Comparison of ENCODE assay signal across 14 cellular contexts in the genomic region with DNA sequence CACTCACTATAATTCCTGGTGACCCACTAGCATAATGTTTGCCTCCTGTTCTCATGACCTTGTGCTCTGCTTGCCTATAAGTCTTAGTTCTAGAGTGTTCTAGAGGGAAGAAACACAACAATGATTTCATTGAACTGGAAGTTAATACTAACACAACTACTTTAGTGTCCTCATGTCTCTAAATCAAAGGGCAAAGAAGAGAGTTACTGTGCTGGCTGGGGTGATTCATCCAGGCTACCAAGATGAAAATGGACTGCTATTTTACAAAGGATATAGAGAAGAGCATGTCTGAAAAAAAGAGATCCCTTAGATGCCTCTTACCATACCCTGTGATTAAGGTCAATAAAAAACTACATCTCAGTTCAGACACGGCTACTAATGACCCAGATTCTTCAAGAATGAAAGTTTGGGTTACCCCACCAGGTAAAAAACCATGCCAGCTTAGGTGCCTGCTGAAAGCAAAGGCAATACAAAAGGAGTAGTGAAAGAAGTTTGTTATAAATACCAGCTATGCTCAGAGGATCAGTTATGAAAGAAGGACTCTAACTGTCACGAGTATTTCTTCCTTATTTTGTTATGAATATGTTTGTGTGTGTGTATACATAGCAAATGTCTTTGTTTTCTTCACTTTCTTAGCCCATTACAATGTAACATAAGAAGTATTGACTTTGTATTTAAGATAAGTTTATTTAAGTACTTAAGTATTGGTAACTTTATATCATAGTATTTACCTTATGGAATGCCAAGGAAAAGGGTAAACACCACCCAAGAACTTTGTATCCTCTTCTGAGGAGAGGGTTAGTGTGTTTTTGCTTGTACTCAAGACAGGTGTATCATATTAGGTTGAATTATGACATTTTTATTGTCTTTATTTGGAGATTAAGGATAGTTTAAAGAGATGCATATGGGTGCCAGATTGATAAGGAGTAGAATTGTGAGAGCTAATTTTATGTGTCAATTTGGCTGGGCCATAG.
DNase-seq lines count a peak whose midpoint lies in the region; ATAC-seq and TF ChIP-seq lines count a peak whose summit lies in the region.
"Had no signal": no experiment of that assay in that cellular context is flagged by ENCODE, and none has a peak within 500 bp of the region (broad histone marks: within the 10 kb centered on the region; RNA-seq: fewer than 3 reads in every experiment).

No MANE protein-coding gene starts in this region.

- no peak overlapping the region for H3K27ac ChIP-seq in neural progenitor cell
- H3K27ac ChIP-seq: VCaP had no signal

- H3K27ac Mint-ChIP-seq in activated T-helper 17 cell treated with anti-CD3 and anti-CD28 coated beads, Interleukin-2, amount 50 U/mL, for 72 hours: peak overlapping the region; percentile 47
- no peak overlapping the region for H3K27ac Mint-ChIP-seq in neural progenitor cell

- H3K36me3 ChIP-seq in neural progenitor cell: no peaks in the 10 kb centered on the region
- H3K36me3 ChIP-seq: BE2C, spleen had no signal

- no peak overlapping the region for H3K4me3 ChIP-seq in neural progenitor cell
- H3K4me3 ChIP-seq: spleen had no signal

- H3K79me2 ChIP-seq in neural progenitor cell (ENCODE audit: low read depth): no peaks in the 10 kb centered on the region

- H4K20me1 ChIP-seq in neural progenitor cell (ENCODE audit: low read depth): no peaks in the 10 kb centered on the region

- no peaks in the 10 kb centered on the region for H3K27me3 Mint-ChIP-seq in activated T-helper 17 cell treated with anti-CD3 and anti-CD28 coated beads, Interleukin-2, amount 50 U/mL, for 72 hours
- peaks cover 2% of the 10 kb centered on the region for H3K27me3 Mint-ChIP-seq in neural progenitor cell (ENCODE audit: insufficient read depth, low read depth)

- H3K9me3 Mint-ChIP-seq in activated T-helper 17 cell treated with anti-CD3 and anti-CD28 coated beads, Interleukin-2, amount 50 U/mL, for 72 hours: peaks cover 8% of the 10 kb centered on the region
- H3K9me3 Mint-ChIP-seq in neural progenitor cell: no peaks in the 10 kb centered on the region

- H3K4me2 ChIP-seq in neural progenitor cell: no peak overlapping the region

- H3K9me3 ChIP-seq in neural progenitor cell (ENCODE audit: low read depth): no peaks in the 10 kb centered on the region
- H3K9me3 ChIP-seq: BE2C had no signal

- H3K27me3 ChIP-seq in neural progenitor cell: no peaks in the 10 kb centered on the region
- H3K27me3 ChIP-seq: BE2C, spleen had no signal

- H3K9ac ChIP-seq in neural progenitor cell: no peak overlapping the region

- H2AFZ ChIP-seq in neural progenitor cell (replicated peaks): no peak overlapping the region

- no peaks in the 10 kb centered on the region for H3K4me1 ChIP-seq in neural progenitor cell
- H3K4me1 ChIP-seq: BE2C had no signal

- peak; percentile 83 for ATAC-seq in GM18517 (IDR thresholded peaks at IDR 0.05; ENCODE audit: unreplicated experiment)
- peak; percentile 89 for ATAC-seq in GM21825 (IDR thresholded peaks at IDR 0.05; ENCODE audit: unreplicated experiment)
- peak; percentile 87 for ATAC-seq in HG03442 (IDR thresholded peaks at IDR 0.05; ENCODE audit: unreplicated experiment)
- ATAC-seq in activated T-helper 17 cell treated with anti-CD3 and anti-CD28 coated beads, Interleukin-2, amount 50 U/mL, for 72 hours (replicated peaks): no peak
- ATAC-seq in HG03045 (IDR thresholded peaks at IDR 0.05; ENCODE audit: unreplicated experiment): no peak
- no peak for ATAC-seq in HG03342 (IDR thresholded peaks at IDR 0.05; ENCODE audit: unreplicated experiment)

- no peak for DNase-seq in effector CD8-positive, alpha-beta T cell (lab: John Stamatoyannopoulos, UW)
- no peak for DNase-seq in neural progenitor cell (ENCODE audit: low spot score)
- DNase-seq: BE2C; effector memory CD4-positive, alpha-beta T cell; Kasumi-1; RPMI8226; spleen had no signal

- no peaks in the 10 kb centered on the region for H3K36me3 Mint-ChIP-seq in activated T-helper 17 cell treated with anti-CD3 and anti-CD28 coated beads, Interleukin-2, amount 50 U/mL, for 72 hours (ENCODE audit: low read depth)
- H3K36me3 Mint-ChIP-seq in neural progenitor cell: no peaks in the 10 kb centered on the region

- H3F3A ChIP-seq in neural progenitor cell (ENCODE audit: low read depth): no peaks in the 10 kb centered on the region

- H3K4me3 Mint-ChIP-seq in activated T-helper 17 cell treated with anti-CD3 and anti-CD28 coated beads, Interleukin-2, amount 50 U/mL, for 72 hours: no peak overlapping the region
- no peak overlapping the region for H3K4me3 Mint-ChIP-seq in neural progenitor cell

- H3K4me1 Mint-ChIP-seq in activated T-helper 17 cell treated with anti-CD3 and anti-CD28 coated beads, Interleukin-2, amount 50 U/mL, for 72 hours: peaks cover 5% of the 10 kb centered on the region
- no peaks in the 10 kb centered on the region for H3K4me1 Mint-ChIP-seq in neural progenitor cell

- no peak for TF ChIP-seq CTCF in neural progenitor cell (IDR thresholded peaks at IDR 0.05)

Comparison
In these comparisons a context has a peak if more than half of its experiments do, and no peak if none do; other contexts are left out.
1. ATAC-seq: peak in GM18517 (single experiment), GM21825 (single experiment) and HG03442 (single experiment); none in activated T-helper 17 cell treated with anti-CD3 and anti-CD28 coated beads, Interleukin-2, amount 50 U/mL, for 72 hours (single experiment), HG03045 (single experiment) and HG03342 (single experiment).